9 cellular contexts compared by ENCODE assay signal in genomic region chr4:76748649-76749048, GRCh38.
A peak's percentile ranks its signal among the peaks of the same experiment; 100 is the strongest.
DNase-seq lines count a peak whose midpoint lies in the region; ATAC-seq and TF ChIP-seq lines count a peak whose summit lies in the region.
"Had no signal": no experiment of that assay in that cellular context is flagged by ENCODE, and none has a peak within 500 bp of the region (broad histone marks: within the 10 kb centered on the region; RNA-seq: fewer than 3 reads in every experiment).

No MANE protein-coding gene starts in this region.

- no peak overlapping the region for H3K27ac Mint-ChIP-seq in GM23338

- no peaks in the 10 kb centered on the region for H3K9me3 ChIP-seq in Peyer's patch
- no peaks in the 10 kb centered on the region for H3K9me3 ChIP-seq in fibroblast of lung (ENCODE audit: control insufficient read depth, insufficient read depth, low read depth, low read length)
- H3K9me3 ChIP-seq in tibial nerve: no peaks in the 10 kb centered on the region

- H4K20me1 ChIP-seq in GM23338 (replicated peaks; ENCODE audit: insufficient read depth): peaks cover 5% of the 10 kb centered on the region; the same call in 1 of the 2 replicates
- no peaks in the 10 kb centered on the region for H4K20me1 ChIP-seq in fibroblast of lung (ENCODE audit: control insufficient read depth, extremely low read depth, insufficient read depth, low read length)

- H3K4me3 Mint-ChIP-seq in GM23338: no peak overlapping the region
- H3K4me3 Mint-ChIP-seq: central memory CD8-positive, alpha-beta T cell had no signal

- no peak overlapping the region for H3K9ac ChIP-seq in fibroblast of lung (ENCODE audit: insufficient read depth, low read length)

- H2AFZ ChIP-seq in GM23338: no peak overlapping the region
- no peak overlapping the region for H2AFZ ChIP-seq in fibroblast of lung (ENCODE audit: low read length)

- H3K27me3 ChIP-seq in GM23338 (ENCODE audit: insufficient read depth) (no peaks in the 10 kb centered on the region), Peyer's patch (no peaks in the 10 kb centered on the region), fibroblast of lung (ENCODE audit: control insufficient read depth, insufficient read depth, low read length) (no peaks in the 10 kb centered on the region), tibial nerve (no peaks in the 10 kb centered on the region)

- peak; percentile 58 to 76 for TF ChIP-seq CTCF in GM23338 (conservative IDR thresholded peaks at IDR 0.05; ENCODE audit: low read depth in 2 of 2)
- peak in 3 of 6 experiments; percentile 29 to 55 (median 39) for TF ChIP-seq CTCF in Peyer's patch (IDR thresholded peaks at IDR 0.05)
- TF ChIP-seq CTCF in fibroblast of lung (conservative IDR thresholded peaks at IDR 0.05 in 1 of 2, IDR thresholded peaks at IDR 0.05 in 1 of 2; ENCODE audit: low read depth in 1 of 2, low read length in 2 of 2): no peak
- TF ChIP-seq CTCF in tibial nerve (IDR thresholded peaks at IDR 0.05): peak in 3 of 5 experiments; percentile 15 to 42 (median 22)

- 28 to 35% methylated on average over 6 of the region's 6 CpGs for WGBS in tibial nerve, 2 donors

- TF ChIP-seq POLR2A in Peyer's patch (IDR thresholded peaks at IDR 0.05): no peak
- TF ChIP-seq POLR2A in tibial nerve (IDR thresholded peaks at IDR 0.05): no peak

- ATAC-seq in GM23338: peak; percentile 70

- H3F3A ChIP-seq in GM23338 (replicated peaks; ENCODE audit: low read depth): no peaks in the 10 kb centered on the region

- H3K4me3 ChIP-seq in GM23338 (no peak overlapping the region), Peyer's patch (no peak overlapping the region), fibroblast of lung (replicated peaks in 1 of 4; ENCODE audit: control extremely low read depth in 1 of 4, insufficient read depth in 1 of 4, low read depth in 3 of 4, low read length in 4 of 4) (no peak overlapping the region), tibial nerve (no peak overlapping the region)

- H3K36me3 ChIP-seq in GM23338 (ENCODE audit: insufficient read depth) (peaks cover 23% of the 10 kb centered on the region), Peyer's patch (peaks cover 0 to 31% (median 0%) of the 10 kb centered on the region in 3 donors), fibroblast of lung (ENCODE audit: control insufficient read depth, insufficient read depth, low read length) (no peaks in the 10 kb centered on the region), tibial nerve (no peaks in the 10 kb centered on the region)

- H3K4me1 ChIP-seq in GM23338 (ENCODE audit: insufficient read depth) (no peaks in the 10 kb centered on the region), Peyer's patch (peaks cover 0 to 4% (median 0%) of the 10 kb centered on the region in 4 donors), fibroblast of lung (ENCODE audit: control insufficient read depth, extremely low read depth, insufficient read depth, low read length) (peaks cover 13% of the 10 kb centered on the region), tibial nerve (peaks cover 0 to 31% (median 2%) of the 10 kb centered on the region in 4 donors)

- no peaks in the 10 kb centered on the region for H3K9me2 ChIP-seq in GM23338 (ENCODE audit: insufficient read depth)

- peaks cover 5% of the 10 kb centered on the region; the same call in 1 of the 3 replicates for H3K9me3 Mint-ChIP-seq in GM23338

- H3K27ac ChIP-seq in GM23338 (ENCODE audit: low read depth): no peak overlapping the region
- H3K27ac ChIP-seq in Peyer's patch: no peak overlapping the region
- H3K27ac ChIP-seq in fibroblast of lung (ENCODE audit: insufficient read depth, low read length): no peak overlapping the region
- H3K27ac ChIP-seq in tibial nerve: peak overlapping the region in 1 of 4 donors; percentile 5

- H3K4me1 Mint-ChIP-seq in GM23338: peaks cover 15% of the 10 kb centered on the region
- H3K4me1 Mint-ChIP-seq: central memory CD8-positive, alpha-beta T cell had no signal

- DNase-seq in D341Med (ENCODE audit: low spot score) (peak; percentile 68), GM23338 (ENCODE audit: low spot score) (peak; percentile 72), Peyer's patch (peak in 2 of 3 donors; percentile 60 to 68), fibroblast of lung (ENCODE audit: low read depth in 2 of 2) (peak; percentile 49 to 59), tibial nerve (ENCODE audit: low spot score in 2 of 2) (peak in 1 of 2 donors; percentile 55), middle frontal gyrus (ENCODE audit: extremely low spot score, low spot score) (no peak)
- DNase-seq in activated CD8-positive, alpha-beta memory T cell treated with anti-CD3 and anti-CD28 coated beads for 24 hours: no peak
- no peak for DNase-seq in activated CD4-positive, alpha-beta T cell treated with anti-CD3 and anti-CD28 coated beads for 4 hours

- peaks cover 43% of the 10 kb centered on the region for H3K36me3 Mint-ChIP-seq in GM23338 (ENCODE audit: low read depth)

- no peak for TF ChIP-seq EP300 in tibial nerve (IDR thresholded peaks at IDR 0.05)

- H3K4me2 ChIP-seq in GM23338 (no peak overlapping the region), fibroblast of lung (ENCODE audit: extremely low read depth, insufficient read depth, low read length) (no peak overlapping the region)

- H3K27me3 Mint-ChIP-seq in GM23338 (ENCODE audit: insufficient read depth, low read depth, poor library complexity): peaks cover 7% of the 10 kb centered on the region

- H3K79me2 ChIP-seq in GM23338 (replicated peaks; ENCODE audit: insufficient read depth) (peaks cover 10% of the 10 kb centered on the region; the same call in 1 of the 2 replicates), fibroblast of lung (ENCODE audit: control insufficient read depth, insufficient read depth, low read length) (peaks cover 5% of the 10 kb centered on the region)

TF ChIP-seq in GM23338, 12 proteins besides CTCF, POLR2A, EP300 and RAD21:
- TF ChIP-seq ETS1 (IDR thresholded peaks at IDR 0.05): no peak
- TF ChIP-seq POLR2AphosphoS5 (IDR thresholded peaks at IDR 0.05; ENCODE audit: low read depth): no peak
- no peak for TF ChIP-seq ZNF462 (CRISPR knock-in tag; IDR thresholded peaks at IDR 0.05)

Comparison
In these comparisons a context has a peak if more than half of its experiments do, and no peak if none do; other contexts are left out.
1. DNase-seq: peak in D341Med (single experiment), GM23338 (single experiment), Peyer's patch (2 of 3) and fibroblast of lung (2 of 2); none in middle frontal gyrus (single experiment), activated CD8-positive, alpha-beta memory T cell treated with anti-CD3 and anti-CD28 coated beads for 24 hours (single experiment) and activated CD4-positive, alpha-beta T cell treated with anti-CD3 and anti-CD28 coated beads for 4 hours (0 of 2).
2. CTCF ChIP-seq: peak in GM23338 (2 of 2) and tibial nerve (3 of 5); none in fibroblast of lung (0 of 2).